2 cellular contexts compared by ENCODE assay signal in the genomic region with DNA sequence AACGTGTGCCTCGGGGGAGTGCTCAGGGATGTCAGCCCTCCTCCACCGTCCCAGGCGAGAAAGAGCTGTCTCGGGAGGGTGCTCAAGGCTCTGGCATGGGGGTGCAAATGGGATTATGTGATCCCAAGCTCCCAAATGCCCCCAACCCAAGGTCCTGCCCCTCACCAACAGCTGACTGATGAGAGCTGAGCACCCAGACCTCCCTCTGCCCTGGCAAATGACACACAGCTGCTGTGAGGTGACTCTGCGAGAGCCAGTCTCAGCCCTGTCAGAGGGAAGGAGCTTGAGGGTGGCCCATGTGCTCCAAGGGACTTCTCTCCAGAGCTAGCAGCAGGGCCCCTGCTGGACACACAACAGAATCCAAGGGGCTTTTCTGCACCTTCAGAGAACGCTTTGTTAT.
TF ChIP-seq lines count a peak whose summit lies in the region.

No MANE protein-coding gene starts in this region.

TF ChIP-seq in A549, 52 proteins besides CTCF, POLR2A, EP300 and RAD21:
- no peak for TF ChIP-seq RARB (CRISPR knock-in tag; IDR thresholded peaks at IDR 0.05)
- no peak for TF ChIP-seq NFE2L2 (conservative IDR thresholded peaks at IDR 0.05; ENCODE audit: low read length)
- no peak for TF ChIP-seq MAFK (IDR thresholded peaks at IDR 0.05; ENCODE audit: partially characterized antibody)
- TF ChIP-seq, protein P1, sequence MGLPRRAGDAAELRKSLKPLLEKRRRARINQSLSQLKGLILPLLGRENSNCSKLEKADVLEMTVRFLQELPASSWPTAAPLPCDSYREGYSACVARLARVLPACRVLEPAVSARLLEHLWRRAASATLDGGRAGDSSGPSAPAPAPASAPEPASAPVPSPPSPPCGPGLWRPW (IDR thresholded peaks at IDR 0.05), result no peak
- no peak for TF ChIP-seq ZSCAN20 (CRISPR knock-in tag; IDR thresholded peaks at IDR 0.05)
- TF ChIP-seq PHF8 (IDR thresholded peaks at IDR 0.05; ENCODE audit: borderline replicate concordance, low read depth), result no peak
- TF ChIP-seq MAZ (IDR thresholded peaks at IDR 0.05; ENCODE audit: borderline replicate concordance, low read depth, low read length), result no peak
- no peak for TF ChIP-seq FOSL2 (IDR thresholded peaks at IDR 0.05)
- TF ChIP-seq FOSL2 (CRISPR knock-in tag; IDR thresholded peaks at IDR 0.05), result no peak
- TF ChIP-seq FOXS1 (CRISPR knock-in tag; IDR thresholded peaks at IDR 0.05), result no peak
- no peak for TF ChIP-seq EHF (CRISPR knock-in tag; IDR thresholded peaks at IDR 0.05)
- TF ChIP-seq KDM5A (IDR thresholded peaks at IDR 0.05), result no peak
- TF ChIP-seq, protein P2, sequence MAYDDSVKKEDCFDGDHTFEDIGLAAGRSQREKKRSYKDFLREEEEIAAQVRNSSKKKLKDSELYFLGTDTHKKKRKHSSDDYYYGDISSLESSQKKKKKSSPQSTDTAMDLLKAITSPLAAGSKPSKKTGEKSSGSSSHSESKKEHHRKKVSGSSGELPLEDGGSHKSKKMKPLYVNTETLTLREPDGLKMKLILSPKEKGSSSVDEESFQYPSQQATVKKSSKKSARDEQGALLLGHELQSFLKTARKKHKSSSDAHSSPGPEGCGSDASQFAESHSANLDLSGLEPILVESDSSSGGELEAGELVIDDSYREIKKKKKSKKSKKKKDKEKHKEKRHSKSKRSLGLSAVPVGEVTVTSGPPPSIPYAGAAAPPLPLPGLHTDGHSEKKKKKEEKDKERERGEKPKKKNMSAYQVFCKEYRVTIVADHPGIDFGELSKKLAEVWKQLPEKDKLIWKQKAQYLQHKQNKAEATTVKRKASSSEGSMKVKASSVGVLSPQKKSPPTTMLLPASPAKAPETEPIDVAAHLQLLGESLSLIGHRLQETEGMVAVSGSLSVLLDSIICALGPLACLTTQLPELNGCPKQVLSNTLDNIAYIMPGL (CRISPR knock-in tag; IDR thresholded peaks at IDR 0.05; ENCODE audit: borderline replicate concordance), result no peak
- TF ChIP-seq, protein P3, sequence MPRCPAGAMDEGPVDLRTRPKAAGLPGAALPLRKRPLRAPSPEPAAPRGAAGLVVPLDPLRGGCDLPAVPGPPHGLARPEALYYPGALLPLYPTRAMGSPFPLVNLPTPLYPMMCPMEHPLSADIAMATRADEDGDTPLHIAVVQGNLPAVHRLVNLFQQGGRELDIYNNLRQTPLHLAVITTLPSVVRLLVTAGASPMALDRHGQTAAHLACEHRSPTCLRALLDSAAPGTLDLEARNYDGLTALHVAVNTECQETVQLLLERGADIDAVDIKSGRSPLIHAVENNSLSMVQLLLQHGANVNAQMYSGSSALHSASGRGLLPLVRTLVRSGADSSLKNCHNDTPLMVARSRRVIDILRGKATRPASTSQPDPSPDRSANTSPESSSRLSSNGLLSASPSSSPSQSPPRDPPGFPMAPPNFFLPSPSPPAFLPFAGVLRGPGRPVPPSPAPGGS (IDR thresholded peaks at IDR 0.05), result no peak
- TF ChIP-seq, protein P4, sequence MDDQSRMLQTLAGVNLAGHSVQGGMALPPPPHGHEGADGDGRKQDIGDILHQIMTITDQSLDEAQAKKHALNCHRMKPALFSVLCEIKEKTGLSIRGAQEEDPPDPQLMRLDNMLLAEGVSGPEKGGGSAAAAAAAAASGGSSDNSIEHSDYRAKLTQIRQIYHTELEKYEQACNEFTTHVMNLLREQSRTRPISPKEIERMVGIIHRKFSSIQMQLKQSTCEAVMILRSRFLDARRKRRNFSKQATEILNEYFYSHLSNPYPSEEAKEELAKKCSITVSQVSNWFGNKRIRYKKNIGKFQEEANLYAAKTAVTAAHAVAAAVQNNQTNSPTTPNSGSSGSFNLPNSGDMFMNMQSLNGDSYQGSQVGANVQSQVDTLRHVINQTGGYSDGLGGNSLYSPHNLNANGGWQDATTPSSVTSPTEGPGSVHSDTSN (IDR thresholded peaks at IDR 0.05), result no peak
- no peak for TF ChIP-seq RFX5 (IDR thresholded peaks at IDR 0.05)
- no peak for TF ChIP-seq CBX8 (IDR thresholded peaks at IDR 0.05)
- TF ChIP-seq CHD4 (IDR thresholded peaks at IDR 0.05; ENCODE audit: borderline replicate concordance), result no peak
- TF ChIP-seq HOXB5 (CRISPR knock-in tag; IDR thresholded peaks at IDR 0.05), result no peak
- no peak for TF ChIP-seq EHMT2 (IDR thresholded peaks at IDR 0.05; ENCODE audit: low read depth)

TF ChIP-seq in H1, 55 proteins besides CTCF, POLR2A, EP300 and RAD21:
- TF ChIP-seq HDAC6 (IDR thresholded peaks at IDR 0.05; ENCODE audit: low read depth, low read length) (no peak), EZH2 (IDR thresholded peaks at IDR 0.05; ENCODE audit: low read depth, low read length, severe bottlenecking) (no peak), JUN (IDR thresholded peaks at IDR 0.05; ENCODE audit: low read depth, low read length) (no peak), ASH2L (IDR thresholded peaks at IDR 0.05; ENCODE audit: low read length) (no peak)
